ENCODE assay signal across 16 cellular contexts in genomic region chr6:117487831-117488230, GRCh38.
"Had no signal": no experiment of that assay in that cellular context is flagged by ENCODE, and none has a peak within 500 bp of the region (broad histone marks: within the 10 kb centered on the region; RNA-seq: fewer than 3 reads in every experiment).

No MANE protein-coding gene starts in this region.

- H3K27me3 ChIP-seq: upper lobe of right lung had no signal

- DNase-seq: activated CD4-positive, alpha-beta T cell treated with anti-CD3 and anti-CD28 coated beads for 48 hours; activated naive CD4-positive, alpha-beta T cell; activated naive CD8-positive, alpha-beta T cell treated with anti-CD3 and anti-CD28 coated beads, Interleukin-2, amount 50 U/mL, for 24 hours; central memory CD4-positive, alpha-beta T cell; effector CD4-positive, alpha-beta T cell; foreskin fibroblast; nephron progenitor cell; spleen; stimulated activated CD4-positive, alpha-beta T cell treated with anti-CD3 and anti-CD28 coated beads, Interleukin-1b, Interleukin-23, amount 100 ng/mL, for 48 hours; T-helper 17 cell; upper lobe of right lung had no signal

- H3K4me1 ChIP-seq: prostate gland had no signal

- H3K27ac ChIP-seq: coronary artery, prostate gland, upper lobe of right lung had no signal

- ATAC-seq: activated naive CD8-positive, alpha-beta T cell treated with anti-CD3 and anti-CD28 coated beads, Interleukin-2, amount 50 U/mL, for 24 hours; sciatic nerve; stimulated activated memory B cell treated with anti-CD40 and anti-IgM and Interleukin-4, amounts not matched to agents 10 μg/mL and 1 μg/mL and 100 μg/mL, for 72 hours; T-helper 17 cell; upper lobe of right lung; WTC11 had no signal

- H3K36me3 ChIP-seq: prostate gland, spleen, upper lobe of right lung had no signal

- H3K9me3 ChIP-seq: prostate gland, spleen, upper lobe of right lung had no signal

- H3K4me3 ChIP-seq: coronary artery, prostate gland, spleen, upper lobe of right lung had no signal
